8 cellular contexts compared by ENCODE assay signal in the genomic region with DNA sequence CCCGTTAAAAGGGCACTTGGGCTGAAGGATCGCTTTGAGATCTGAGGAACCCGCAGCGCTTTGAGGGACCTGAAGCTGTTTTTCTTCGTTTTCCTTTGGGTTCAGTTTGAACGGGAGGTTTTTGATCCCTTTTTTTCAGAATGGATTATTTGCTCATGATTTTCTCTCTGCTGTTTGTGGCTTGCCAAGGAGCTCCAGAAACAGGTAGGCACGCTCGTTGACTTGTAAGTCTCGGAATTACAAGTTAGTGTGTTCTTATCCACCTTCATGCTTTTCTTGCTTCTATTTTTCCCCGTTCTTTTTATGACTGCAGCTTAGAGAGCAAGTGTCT. TPM values are rescaled to one million over a fixed set of nuclear protein-coding genes. Genes with fewer than 3 reads are reported as not detected.
A peak's percentile ranks its signal among the peaks of the same experiment; 100 is the strongest.
DNase-seq lines count a peak whose midpoint lies in the region; ATAC-seq and TF ChIP-seq lines count a peak whose summit lies in the region.

No MANE protein-coding gene starts in this region.

- 4% methylated on average over 10 of the region's 10 CpGs for WGBS in esophagus muscularis mucosa

- ATAC-seq in GM19395 (IDR thresholded peaks at IDR 0.05; ENCODE audit: unreplicated experiment) (peak; percentile 3), GM18520 (IDR thresholded peaks at IDR 0.05; ENCODE audit: unreplicated experiment) (no peak)

- DNase-seq in esophagus muscularis mucosa (ENCODE audit: extremely low spot score) (no peak), skeletal muscle cell (ENCODE audit: low read depth) (no peak), NCI-H446 treated with DMSO at 0.1 percent for 48 hours (lab: John Stamatoyannopoulos, UW) (no peak), 8988T (no peak), epidermal melanocyte (ENCODE audit: insufficient read length, low spot score) (no peak)

- peaks cover 12% of the 10 kb centered on the region; the same call in 1 of the 2 replicates for H3K79me2 ChIP-seq in OCI-LY1 (ENCODE audit: insufficient read depth, low read length)

- H2AFZ ChIP-seq in OCI-LY1 (ENCODE audit: low read length) = no peak overlapping the region

- H3K4me1 ChIP-seq in OCI-LY1 (ENCODE audit: insufficient read depth, low read length, severe bottlenecking) (peaks cover 40% of the 10 kb centered on the region), esophagus muscularis mucosa (peaks cover 7 to 25% (median 25%) of the 10 kb centered on the region in 4 donors)

- H3K9me3 ChIP-seq in OCI-LY1 (ENCODE audit: low read length) (no peaks in the 10 kb centered on the region), esophagus muscularis mucosa (no peaks in the 10 kb centered on the region)

- H3K9ac ChIP-seq in OCI-LY1 (ENCODE audit: low read length) = peak overlapping the region; percentile 63

- H3K27me3 ChIP-seq in OCI-LY1 (ENCODE audit: insufficient read depth, low read length) = no peaks in the 10 kb centered on the region
- peaks cover 0 to 22% (median 0%) of the 10 kb centered on the region in 4 donors for H3K27me3 ChIP-seq in esophagus muscularis mucosa

- H3K4me3 ChIP-seq in OCI-LY1 (ENCODE audit: low read depth, low read length, poor library complexity, severe bottlenecking) (peak overlapping the region; percentile 61), esophagus muscularis mucosa (peak overlapping the region; percentile 50 to 66 (median 56)), skeletal muscle cell (ENCODE audit: low read depth, low read length) (peak overlapping the region; percentile 60)

- TF ChIP-seq CTCF in OCI-LY1 (IDR thresholded peaks at IDR 0.05; ENCODE audit: low read length) = no peak; the same call in 1 of the 2 replicates
- TF ChIP-seq CTCF in esophagus muscularis mucosa (IDR thresholded peaks at IDR 0.05) = no peak

- peaks cover 13% of the 10 kb centered on the region; the same call in 1 of the 2 replicates for H3K36me3 ChIP-seq in OCI-LY1 (ENCODE audit: insufficient read depth, low read length)
- peaks cover 0 to 4% (median 0%) of the 10 kb centered on the region in 4 donors for H3K36me3 ChIP-seq in esophagus muscularis mucosa

- TF ChIP-seq EP300 in esophagus muscularis mucosa (IDR thresholded peaks at IDR 0.05) = no peak

- no peak overlapping the region for H3K27ac ChIP-seq in OCI-LY1 (ENCODE audit: low read depth, low read length, poor library complexity, severe bottlenecking)
- H3K27ac ChIP-seq in esophagus muscularis mucosa (replicated peaks in 1 of 4) = peak overlapping the region; percentile 53 to 74 (median 66)

- H4K20me1 ChIP-seq in OCI-LY1 (ENCODE audit: insufficient read depth, low read length) = no peaks in the 10 kb centered on the region

- H3K4me2 ChIP-seq in OCI-LY1 (ENCODE audit: low read length) = peak overlapping the region; percentile 85

- H3F3A ChIP-seq in OCI-LY1 (ENCODE audit: insufficient read depth, low read length) = no peaks in the 10 kb centered on the region

- H3K9me2 ChIP-seq in OCI-LY1 (ENCODE audit: low read depth, low read length) = no peaks in the 10 kb centered on the region

- intact Hi-C loops in esophagus muscularis mucosa (cut with DNase I) = loop anchor here (2.0 kb wide), 1 partner anchor 636 kb away; no protein-coding TSS in a partner anchor

- no peak for TF ChIP-seq POLR2A in esophagus muscularis mucosa (IDR thresholded peaks at IDR 0.05; ENCODE audit: low read depth)

RNA-seq across cellular contexts. Expression of a gene that starts 0.3 kb away (rescaled TPM):
- 10 to 100 TPM in 3 of 4 donors, 1 to 10 TPM in 1; 5.4 to 29.1 (median 23.0) TPM for total RNA-seq in esophagus muscularis mucosa
